In the genomic region with DNA sequence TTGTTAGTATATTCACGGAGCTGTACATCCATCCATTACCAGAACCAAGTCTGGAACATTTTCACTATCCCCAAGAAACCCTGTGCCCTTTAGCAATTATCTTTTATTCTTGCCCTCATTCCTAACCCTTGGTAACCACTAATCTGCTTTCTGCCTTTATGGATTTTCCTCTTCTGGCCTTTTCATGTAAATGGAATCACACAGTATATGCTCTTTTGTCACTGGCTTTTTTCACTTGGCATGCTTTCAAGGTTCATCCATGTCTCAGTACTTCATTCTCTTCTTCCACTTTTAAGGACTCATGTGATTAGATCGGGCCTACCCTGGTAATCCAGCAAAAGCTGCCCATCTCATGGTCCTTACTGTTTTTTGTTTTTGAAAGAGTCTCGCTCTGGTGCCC, we compare ENCODE assay signal across 28 cellular contexts.
"Had no signal": no experiment of that assay in that cellular context is flagged by ENCODE, and none has a peak within 500 bp of the region (broad histone marks: within the 10 kb centered on the region; RNA-seq: fewer than 3 reads in every experiment).

No MANE protein-coding gene starts in this region.

- H3K27me3 Mint-ChIP-seq: stimulated activated memory B cell treated with anti-CD40 and anti-IgM and Interleukin-4, amounts not matched to agents 10 μg/mL and 1 μg/mL and 100 μg/mL, for 72 hours; stimulated activated naive B cell treated with anti-CD40 and anti-IgM and Interleukin-4, amounts not matched to agents 10 μg/mL and 1 μg/mL and 100 μg/mL, for 72 hours; stimulated activated naive CD8-positive, alpha-beta T cell treated with anti-CD3 and anti-CD28 coated beads, Interleukin-15, amount 100 ng/mL, for 72 hours; stimulated activated naive CD8-positive, alpha-beta T cell treated with anti-CD3 and anti-CD28 coated beads, Interleukin-15, Interleukin-2, amounts not matched to agents 100 ng/mL and 50 ng/mL, for 24 hours; type B pancreatic cell had no signal

- H3K9me3 ChIP-seq: suprapubic skin, testis, thyroid gland, transverse colon, uterus, vagina had no signal

- H3K27ac Mint-ChIP-seq: stimulated activated effector memory CD8-positive, alpha-beta T cell treated with anti-CD3 and anti-CD28 coated beads, Interleukin-12 subunit alpha, Interleukin-12 subunit beta, amount 100 ng/mL, for 72 hours; stimulated activated memory B cell treated with anti-CD40 and anti-IgM and Interleukin-4, amounts not matched to agents 10 μg/mL and 1 μg/mL and 100 μg/mL, for 72 hours; stimulated activated naive B cell treated with anti-CD40 and anti-IgM and Interleukin-4, amounts not matched to agents 10 μg/mL and 1 μg/mL and 100 μg/mL, for 72 hours; stimulated activated naive CD8-positive, alpha-beta T cell treated with anti-CD3 and anti-CD28 coated beads, Interleukin-15, amount 100 ng/mL, for 72 hours; stimulated activated naive CD8-positive, alpha-beta T cell treated with anti-CD3 and anti-CD28 coated beads, Interleukin-15, Interleukin-2, amounts not matched to agents 100 ng/mL and 50 ng/mL, for 24 hours; type B pancreatic cell had no signal

- ATAC-seq: stimulated activated effector memory CD8-positive, alpha-beta T cell treated with anti-CD3 and anti-CD28 coated beads, Interleukin-12 subunit alpha, Interleukin-12 subunit beta, amount 100 ng/mL, for 72 hours; stimulated activated memory B cell treated with anti-CD40 and anti-IgM and Interleukin-4, amounts not matched to agents 10 μg/mL and 1 μg/mL and 100 μg/mL, for 72 hours; stimulated activated naive B cell treated with anti-CD40 and anti-IgM and Interleukin-4, amounts not matched to agents 10 μg/mL and 1 μg/mL and 100 μg/mL, for 72 hours; stimulated activated naive CD8-positive, alpha-beta T cell treated with anti-CD3 and anti-CD28 coated beads, Interleukin-15, amount 100 ng/mL, for 72 hours; stimulated activated naive CD8-positive, alpha-beta T cell treated with anti-CD3 and anti-CD28 coated beads, Interleukin-15, Interleukin-2, amounts not matched to agents 100 U/mL and 50 U/mL, for 24 hours; upper lobe of right lung had no signal

- H3K36me3 Mint-ChIP-seq: stimulated activated effector memory CD8-positive, alpha-beta T cell treated with anti-CD3 and anti-CD28 coated beads, Interleukin-12 subunit alpha, Interleukin-12 subunit beta, amount 100 ng/mL, for 72 hours had no signal

- H3K4me1 Mint-ChIP-seq: stimulated activated effector memory CD8-positive, alpha-beta T cell treated with anti-CD3 and anti-CD28 coated beads, Interleukin-12 subunit alpha, Interleukin-12 subunit beta, amount 100 ng/mL, for 72 hours; stimulated activated memory B cell treated with anti-CD40 and anti-IgM and Interleukin-4, amounts not matched to agents 10 μg/mL and 1 μg/mL and 100 μg/mL, for 72 hours; stimulated activated naive B cell treated with anti-CD40 and anti-IgM and Interleukin-4, amounts not matched to agents 10 μg/mL and 1 μg/mL and 100 μg/mL, for 72 hours had no signal

- H3K27me3 ChIP-seq: stomach, suprapubic skin, testis, thyroid gland, tibial artery, tibial nerve, transverse colon, upper lobe of left lung, upper lobe of right lung, uterus, vagina had no signal

- H3K36me3 ChIP-seq: stomach, suprapubic skin, thoracic aorta, thyroid gland, tibial artery, tibial nerve, transverse colon, upper lobe of left lung, upper lobe of right lung, uterus, vagina had no signal

- H3K4me1 ChIP-seq: stomach, suprapubic skin, testis, thyroid gland, tibial artery, tibial nerve, transverse colon, upper lobe of left lung, upper lobe of right lung, uterus, vagina had no signal

- H3K4me3 ChIP-seq: stomach, suprapubic skin, testis, thoracic aorta, thyroid gland, tibial artery, tibial nerve, transverse colon, upper lobe of left lung, upper lobe of right lung, uterus, vagina had no signal

- H3K4me3 Mint-ChIP-seq: stimulated activated effector memory CD8-positive, alpha-beta T cell treated with anti-CD3 and anti-CD28 coated beads, Interleukin-12 subunit alpha, Interleukin-12 subunit beta, amount 100 ng/mL, for 72 hours; stimulated activated memory B cell treated with anti-CD40 and anti-IgM and Interleukin-4, amounts not matched to agents 10 μg/mL and 1 μg/mL and 100 μg/mL, for 72 hours; stimulated activated naive B cell treated with anti-CD40 and anti-IgM and Interleukin-4, amounts not matched to agents 10 μg/mL and 1 μg/mL and 100 μg/mL, for 72 hours; stimulated activated naive CD8-positive, alpha-beta T cell treated with anti-CD3 and anti-CD28 coated beads, Interleukin-15, amount 100 ng/mL, for 72 hours; stimulated activated naive CD8-positive, alpha-beta T cell treated with anti-CD3 and anti-CD28 coated beads, Interleukin-15, Interleukin-2, amounts not matched to agents 100 ng/mL and 50 ng/mL, for 24 hours; type B pancreatic cell had no signal

- DNase-seq: stimulated activated CD4-positive, alpha-beta T cell treated with anti-CD3 and anti-CD28 coated beads, Interleukin-2, amount 100 ng/mL, for 48 hours; stimulated activated CD4-positive, alpha-beta T cell treated with anti-CD3 and anti-CD28 coated beads, Interleukin-4, amount 100 ng/mL, for 1 hour; stimulated activated CD4-positive, alpha-beta T cell treated with anti-CD3 and anti-CD28 coated beads, Interleukin-4, amount 100 ng/mL, for 24 hours; stimulated activated CD4-positive, alpha-beta T cell treated with anti-CD3 and anti-CD28 coated beads, Interleukin-4, amount 100 ng/mL, for 4 hours; stimulated activated CD8-positive, alpha-beta memory T cell treated with anti-CD3 and anti-CD28 coated beads, Interleukin-4, amount 100 ng/mL, for 48 hours; stimulated activated naive B cell treated with anti-CD40 and anti-IgM and Interleukin-4, amounts not matched to agents 10 μg/mL and 1 μg/mL and 100 μg/mL, for 72 hours; stimulated activated naive CD4-positive, alpha-beta T cell; stimulated activated naive CD4-positive, alpha-beta T cell treated with Interleukin-2 at 50 U/mL for 16 hours; stimulated activated naive CD8-positive, alpha-beta T cell treated with anti-CD3 and anti-CD28 coated beads, Interleukin-15, amount 100 ng/mL, for 72 hours; stimulated activated naive CD8-positive, alpha-beta T cell treated with anti-CD3 and anti-CD28 coated beads, Interleukin-15, Interleukin-2, amounts not matched to agents 100 U/mL and 50 U/mL, for 24 hours; stomach; substantia nigra; testis; thyroid gland; tibial artery; transverse colon; trophoblast cell; upper lobe of right lung; uterus had no signal
